8 cellular contexts compared by ENCODE assay signal in the genomic region with DNA sequence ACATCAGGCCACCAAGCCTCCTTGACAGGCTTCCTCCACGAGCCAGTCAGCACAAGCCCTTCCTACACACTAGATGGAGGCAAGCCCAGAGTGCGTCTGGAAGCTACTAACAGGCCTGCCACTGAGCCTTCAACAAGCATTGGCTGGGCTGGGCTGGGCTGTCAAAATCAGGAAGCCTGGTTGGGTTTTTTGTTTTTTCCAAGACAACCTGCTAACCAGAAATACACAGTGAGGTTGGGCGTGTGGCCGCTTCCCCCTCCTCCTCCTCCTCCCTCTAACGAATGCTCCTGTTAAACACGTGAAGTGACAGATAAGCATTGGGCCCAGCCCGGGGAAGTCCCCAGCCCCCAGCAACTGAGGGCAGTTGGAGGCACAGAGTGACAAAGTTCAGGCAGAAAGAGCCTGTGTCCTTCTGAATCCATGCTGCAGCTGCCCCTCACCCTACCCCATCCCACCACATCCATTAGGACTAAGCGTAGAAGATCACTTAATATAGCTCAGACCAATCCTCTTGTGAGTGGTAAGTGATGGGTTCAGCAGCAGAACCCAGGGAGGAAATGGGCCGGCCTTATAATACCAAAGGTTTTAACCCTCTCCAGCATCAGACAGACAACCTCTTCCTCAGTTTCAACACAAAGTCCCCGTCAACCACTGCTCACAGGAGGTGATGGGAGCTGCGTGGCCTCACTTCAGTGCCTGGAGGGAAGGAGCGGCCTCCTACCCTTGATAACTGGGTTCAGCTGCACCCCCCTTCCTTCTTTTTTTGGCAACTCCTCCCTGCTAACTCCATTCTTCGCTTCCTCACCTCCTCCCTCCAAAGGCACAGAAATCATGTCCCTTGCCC. TPM values are rescaled to one million over a fixed set of nuclear protein-coding genes. Genes with fewer than 3 reads are reported as not detected.
A peak's percentile ranks its signal among the peaks of the same experiment; 100 is the strongest.
DNase-seq lines count a peak whose midpoint lies in the region; ATAC-seq and TF ChIP-seq lines count a peak whose summit lies in the region.

No MANE protein-coding gene starts in this region.

- H3K4me1 ChIP-seq in esophagus muscularis mucosa = peaks cover 31 to 38% (median 38%) of the 10 kb centered on the region in 4 donors

- TSS peak; percentile 32 for BruUV-seq in Calu3 (replicated peaks; lab: Mats Ljungman, UMichigan)

- peaks cover 21% of the 10 kb centered on the region for H3K36me3 Mint-ChIP-seq in Calu3 (ENCODE audit: insufficient read depth, unreplicated experiment)
- no peaks in the 10 kb centered on the region for H3K36me3 Mint-ChIP-seq in nephron (ENCODE audit: low read depth)

- no peaks in the 10 kb centered on the region for H3K27me3 ChIP-seq in esophagus muscularis mucosa

- no peaks in the 10 kb centered on the region for H3K36me3 ChIP-seq in esophagus muscularis mucosa

- intact Hi-C loops in Calu3 (cut with micrococcal nuclease; ENCODE audit: unreplicated experiment) (loop anchor here (2.0 kb wide), 1 partner anchor 153 kb away; no protein-coding TSS in a partner anchor), esophagus muscularis mucosa (cut with DNase I) (no loop called here)

- H3K27me3 Mint-ChIP-seq in Calu3 (ENCODE audit: unreplicated experiment) = peaks cover 29% of the 10 kb centered on the region
- H3K27me3 Mint-ChIP-seq in nephron (ENCODE audit: low read depth) = peaks cover 57% of the 10 kb centered on the region
- H3K27me3 Mint-ChIP-seq in stimulated activated naive CD8-positive, alpha-beta T cell treated with anti-CD3 and anti-CD28 coated beads, Interleukin-15, amount 100 ng/mL, for 72 hours = no peaks in the 10 kb centered on the region

- TF ChIP-seq EP300 in esophagus muscularis mucosa (IDR thresholded peaks at IDR 0.05) = no peak

- H3K27ac ChIP-seq in esophagus muscularis mucosa (replicated peaks in 1 of 4) = peak overlapping the region; percentile 71 to 85 (median 76)

- ATAC-seq in GM21786 (IDR thresholded peaks at IDR 0.05; ENCODE audit: unreplicated experiment) = peak; percentile 54
- ATAC-seq in stimulated activated naive CD8-positive, alpha-beta T cell treated with anti-CD3 and anti-CD28 coated beads, Interleukin-15, amount 100 ng/mL, for 72 hours = peak; percentile 83

- no peak for TF ChIP-seq POLR2A in esophagus muscularis mucosa (IDR thresholded peaks at IDR 0.05; ENCODE audit: low read depth)

- whole genome bisulfite sequencing in esophagus muscularis mucosa = 17% methylated on average over 13 of the region's 13 CpGs

- H3K4me1 Mint-ChIP-seq in Calu3 (ENCODE audit: low read depth, unreplicated experiment) (peaks cover 22% of the 10 kb centered on the region), nephron (peaks cover 25% of the 10 kb centered on the region)
- peaks cover 50% of the 10 kb centered on the region for H3K4me1 Mint-ChIP-seq in stimulated activated naive CD8-positive, alpha-beta T cell treated with anti-CD3 and anti-CD28 coated beads, Interleukin-15, amount 100 ng/mL, for 72 hours

- DNase-seq in Calu3 (peak; percentile 56), NCI-H2107 treated with DMSO at 0.1 percent for 48 hours (lab: John Stamatoyannopoulos, UW; ENCODE audit: unreplicated experiment) (peak; percentile 71), esophagus muscularis mucosa (ENCODE audit: extremely low spot score) (peak; percentile 94), T1000 (lab: John Stamatoyannopoulos, UW) (no peak)
- DNase-seq in activated CD8-positive, alpha-beta memory T cell treated with anti-CD3 and anti-CD28 coated beads, Interleukin-2, amount 50 U/mL, for 1 hour (ENCODE audit: extremely low read depth) = peak; percentile 65
- peak; percentile 72 to 91 for DNase-seq in stimulated activated naive CD8-positive, alpha-beta T cell treated with anti-CD3 and anti-CD28 coated beads, Interleukin-15, amount 100 ng/mL, for 72 hours

- no peak for TF ChIP-seq CTCF in Calu3 (IDR thresholded peaks at IDR 0.05; ENCODE audit: unreplicated experiment)
- TF ChIP-seq CTCF in esophagus muscularis mucosa (IDR thresholded peaks at IDR 0.05) = no peak
- no peak for TF ChIP-seq CTCF in nephron (IDR thresholded peaks at IDR 0.05; ENCODE audit: unreplicated experiment in 3 of 3)

- H3K4me3 Mint-ChIP-seq in Calu3 (ENCODE audit: low read depth, unreplicated experiment) (peak overlapping the region; percentile 93), nephron (peak overlapping the region; percentile 24 to 56 (median 38))
- peak overlapping the region; percentile 96 to 98 for H3K4me3 Mint-ChIP-seq in stimulated activated naive CD8-positive, alpha-beta T cell treated with anti-CD3 and anti-CD28 coated beads, Interleukin-15, amount 100 ng/mL, for 72 hours

- peak overlapping the region; percentile 52 to 70 (median 54) for H3K4me3 ChIP-seq in esophagus muscularis mucosa

- H3K27ac Mint-ChIP-seq in Calu3 (ENCODE audit: unreplicated experiment) = peak overlapping the region; percentile 73
- H3K27ac Mint-ChIP-seq in nephron = peak overlapping the region; percentile 4 to 53 (median 44)
- H3K27ac Mint-ChIP-seq in stimulated activated naive CD8-positive, alpha-beta T cell treated with anti-CD3 and anti-CD28 coated beads, Interleukin-15, amount 100 ng/mL, for 72 hours = peak overlapping the region; percentile 98 to 99

- CTCF ChIA-PET in Calu3 (lab: Charles Lee) = interaction anchor here (0.7 to 1.2 kb wide), 2 partner anchors 8 to 60 kb away, joined by 3 read pairs; no protein-coding TSS in a partner anchor

- H3K9me3 Mint-ChIP-seq in Calu3 (ENCODE audit: low read depth, unreplicated experiment) (peaks cover 5% of the 10 kb centered on the region), nephron (peaks cover 3% of the 10 kb centered on the region)
- peaks cover 0 to 6% of the 10 kb centered on the region in 2 donors for H3K9me3 Mint-ChIP-seq in stimulated activated naive CD8-positive, alpha-beta T cell treated with anti-CD3 and anti-CD28 coated beads, Interleukin-15, amount 100 ng/mL, for 72 hours

- H3K9me3 ChIP-seq in esophagus muscularis mucosa = peaks cover 0 to 4% (median 0%) of the 10 kb centered on the region in 4 donors

RNA-seq across cellular contexts. Expression of gene NFATC2, which starts 1.1 kb away (rescaled TPM):
- total RNA-seq in Calu3 (2022) (14.2 and 15.8 TPM in 2 replicates), esophagus muscularis mucosa (10 to 100 TPM in 3 of 4 donors, 1 to 10 TPM in 1; 8.8 to 15.6 (median 13.0) TPM)

Comparison
In these comparisons a context has a peak if more than half of its experiments do, and no peak if none do; other contexts are left out.
1. H3K27ac Mint-ChIP-seq: peak in every context shown above with its lines; median percentile 98 in stimulated activated naive CD8-positive, alpha-beta T cell treated with anti-CD3 and anti-CD28 coated beads, Interleukin-15, amount 100 ng/mL, for 72 hours; 73 in Calu3; 44 in nephron.
2. H3K4me3 Mint-ChIP-seq: peak in every context shown above with its lines; median percentile 97 in stimulated activated naive CD8-positive, alpha-beta T cell treated with anti-CD3 and anti-CD28 coated beads, Interleukin-15, amount 100 ng/mL, for 72 hours; 93 in Calu3; 38 in nephron.